Comparison of ENCODE assay signal across 8 cellular contexts in the genomic region with DNA sequence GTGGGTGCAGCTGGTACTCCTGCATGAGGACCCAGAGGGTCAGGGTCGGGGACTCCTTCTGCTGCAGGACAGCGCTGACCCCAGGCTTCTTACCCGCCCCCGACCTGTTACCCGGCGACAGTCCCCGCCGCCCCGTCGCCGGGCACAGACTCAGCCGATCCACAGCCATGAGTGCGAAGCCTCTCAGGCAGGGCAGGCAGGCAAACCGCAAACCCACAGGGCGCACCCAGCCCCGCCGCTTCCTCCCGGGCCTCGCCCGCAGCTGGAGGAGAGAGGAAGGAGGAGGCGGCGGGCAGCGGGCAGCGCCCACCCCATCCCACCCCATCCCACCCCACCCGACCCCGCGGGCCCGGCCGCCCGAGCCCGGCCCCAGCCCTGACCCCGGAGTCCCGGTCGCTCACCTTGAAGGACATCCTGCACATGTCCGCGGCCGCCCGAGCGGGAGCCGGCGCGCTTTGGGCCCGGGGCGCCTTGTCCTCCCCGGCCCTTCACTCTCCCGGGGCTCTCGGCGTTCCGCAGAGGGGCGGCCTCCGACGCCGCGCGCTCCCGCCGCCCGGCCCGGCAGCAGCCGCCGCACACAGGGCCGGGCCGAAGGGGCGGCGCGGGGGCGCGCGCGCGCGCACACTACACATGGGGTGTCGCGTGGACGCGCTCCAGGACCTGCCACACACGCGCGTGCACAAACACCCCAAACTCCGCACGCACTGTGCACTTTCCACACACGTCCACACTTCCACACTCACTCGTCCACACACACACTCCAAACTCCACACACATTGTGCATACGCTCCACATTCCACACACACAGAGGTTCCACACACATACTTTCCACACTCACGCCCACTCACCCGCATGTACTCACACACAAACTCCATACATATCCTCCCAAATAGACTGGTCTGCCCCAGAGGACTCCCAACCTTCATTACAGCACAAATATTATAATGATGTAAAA. TPM values are rescaled to one million over a fixed set of nuclear protein-coding genes. Genes with fewer than 3 reads are reported as not detected.
DNase-seq lines count a peak whose midpoint lies in the region; ATAC-seq and TF ChIP-seq lines count a peak whose summit lies in the region.

A gene with protein sequence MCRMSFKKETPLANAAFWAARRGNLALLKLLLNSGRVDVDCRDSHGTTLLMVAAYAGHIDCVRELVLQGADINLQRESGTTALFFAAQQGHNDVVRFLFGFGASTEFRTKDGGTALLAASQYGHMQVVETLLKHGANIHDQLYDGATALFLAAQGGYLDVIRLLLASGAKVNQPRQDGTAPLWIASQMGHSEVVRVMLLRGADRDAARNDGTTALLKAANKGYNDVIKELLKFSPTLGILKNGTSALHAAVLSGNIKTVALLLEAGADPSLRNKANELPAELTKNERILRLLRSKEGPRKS (minus strand): TSS at position 603 of the 955 bp plus-strand sequence. CDS start 181 bp downstream, at position 422.

- H3K4me2 ChIP-seq in BLaER1 treated with 17β-estradiol and CSF1 and Interleukin-3, amounts not matched to agents 10 nM and 100 nM = peak within 1 kb of the TSS; percentile 84 to 99 (median 97)
- H3K4me2 ChIP-seq in skeletal muscle satellite cell (ENCODE audit: low read length) = peak within 1 kb of the TSS; percentile 93

- peaks cover 16 to 40% (median 30%) of the 10 kb centered on the region in 10 experiments for H3K4me1 ChIP-seq in BLaER1 treated with 17β-estradiol and CSF1 and Interleukin-3, amounts not matched to agents 10 nM and 100 nM
- peaks cover 8% of the 10 kb centered on the region for H3K4me1 ChIP-seq in iPS-15b (ENCODE audit: control insufficient read depth, insufficient read depth, low read length)
- peaks cover 10% of the 10 kb centered on the region for H3K4me1 ChIP-seq in skeletal muscle satellite cell (ENCODE audit: control insufficient read depth, insufficient read depth, low read length)

- no peaks in the 10 kb centered on the region for H3K9me3 Mint-ChIP-seq in T-helper 1 cell treated with Interleukin-12 subunit alpha and Interleukin-12 subunit beta and Interleukin-4 antibody, amounts not matched to agents 30 μg/mL and 1 μg/mL, for 36 hours

- peaks cover 80% of the 10 kb centered on the region for H3K27me3 Mint-ChIP-seq in T-helper 1 cell treated with Interleukin-12 subunit alpha and Interleukin-12 subunit beta and Interleukin-4 antibody, amounts not matched to agents 30 μg/mL and 1 μg/mL, for 36 hours (ENCODE audit: low read depth)

- peaks cover 19% of the 10 kb centered on the region for H3K4me1 Mint-ChIP-seq in T-helper 1 cell treated with Interleukin-12 subunit alpha and Interleukin-12 subunit beta and Interleukin-4 antibody, amounts not matched to agents 30 μg/mL and 1 μg/mL, for 36 hours (ENCODE audit: low read depth)

- no peaks in the 10 kb centered on the region for H3K9me3 ChIP-seq in BLaER1 treated with 17β-estradiol and CSF1 and Interleukin-3, amounts not matched to agents 10 nM and 100 nM (replicated peaks in 1 of 11)
- no peaks in the 10 kb centered on the region for H3K9me3 ChIP-seq in iPS-15b (ENCODE audit: control insufficient read depth, insufficient read depth, low read length)
- H3K9me3 ChIP-seq in skeletal muscle satellite cell (replicated peaks; ENCODE audit: low read length) = no peaks in the 10 kb centered on the region

- peak within 1 kb of the TSS; percentile 23 to 67 (median 63); a peak in 19 of 22 replicates for H3K9ac ChIP-seq in BLaER1 treated with 17β-estradiol and CSF1 and Interleukin-3, amounts not matched to agents 10 nM and 100 nM
- peak within 1 kb of the TSS; percentile 65 for H3K9ac ChIP-seq in iPS-15b (ENCODE audit: low read depth, low read length)
- peak within 1 kb of the TSS; percentile 61 for H3K9ac ChIP-seq in skeletal muscle satellite cell (ENCODE audit: low read depth, low read length)

- H3K27ac Mint-ChIP-seq in T-helper 1 cell treated with Interleukin-12 subunit alpha and Interleukin-12 subunit beta and Interleukin-4 antibody, amounts not matched to agents 30 μg/mL and 1 μg/mL, for 36 hours = peak within 1 kb of the TSS; percentile 29

- H4K20me1 ChIP-seq in BLaER1 treated with 17β-estradiol and CSF1 and Interleukin-3, amounts not matched to agents 10 nM and 100 nM = 0 out of 22 replicates have a peak, but pooled peaks cover 0 to 5% (median 0%) of the 10 kb centered on the region in 11 experiments

- H3K27ac ChIP-seq in BLaER1 treated with 17β-estradiol and CSF1 and Interleukin-3, amounts not matched to agents 10 nM and 100 nM = peak within 1 kb of the TSS in 2 of 11 experiments; percentile 23 to 39; a peak in 1 of 22 replicates

- DNase-seq in HFF-Myc (ENCODE audit: extremely low read depth, low read depth) (no peak), astrocyte of the hippocampus (ENCODE audit: low read depth, low spot score) (peak; percentile 67), KG1 (lab: John Stamatoyannopoulos, UW) (no peak)

- no peak for TF ChIP-seq CTCF in HFF-Myc (IDR thresholded peaks at IDR 0.05; ENCODE audit: low read depth, low read length, missing control alignments)

- H3K27me3 ChIP-seq in BLaER1 treated with 17β-estradiol and CSF1 and Interleukin-3, amounts not matched to agents 10 nM and 100 nM = peaks cover 36 to 54% (median 44%) of the 10 kb centered on the region in 11 experiments
- peaks cover 11% of the 10 kb centered on the region for H3K27me3 ChIP-seq in iPS-15b (ENCODE audit: control insufficient read depth, insufficient read depth, low read length)
- H3K27me3 ChIP-seq in skeletal muscle satellite cell (ENCODE audit: control insufficient read depth, insufficient read depth, low read length) = peaks cover 57% of the 10 kb centered on the region

- no peak for ATAC-seq in GM18868 (IDR thresholded peaks at IDR 0.05; ENCODE audit: unreplicated experiment)

- peak within 1 kb of the TSS; percentile 47 to 70 (median 59) for H3K4me3 ChIP-seq in BLaER1 treated with 17β-estradiol and CSF1 and Interleukin-3, amounts not matched to agents 10 nM and 100 nM
- peak within 1 kb of the TSS; percentile 52 for H3K4me3 ChIP-seq in HFF-Myc (replicated peaks; ENCODE audit: low read depth, low read length)
- peak within 1 kb of the TSS; percentile 62 for H3K4me3 ChIP-seq in iPS-15b (ENCODE audit: low read depth, low read length)
- H3K4me3 ChIP-seq in skeletal muscle satellite cell (ENCODE audit: low read length) = peak within 1 kb of the TSS; percentile 72

- H3K4me3 Mint-ChIP-seq in T-helper 1 cell treated with Interleukin-12 subunit alpha and Interleukin-12 subunit beta and Interleukin-4 antibody, amounts not matched to agents 30 μg/mL and 1 μg/mL, for 36 hours = peak within 1 kb of the TSS; percentile 84

- peaks cover 4% of the 10 kb centered on the region for H3K36me3 Mint-ChIP-seq in T-helper 1 cell treated with Interleukin-12 subunit alpha and Interleukin-12 subunit beta and Interleukin-4 antibody, amounts not matched to agents 30 μg/mL and 1 μg/mL, for 36 hours (ENCODE audit: low read depth)

- no peaks in the 10 kb centered on the region for H3K36me3 ChIP-seq in BLaER1 treated with 17β-estradiol and CSF1 and Interleukin-3, amounts not matched to agents 10 nM and 100 nM
- H3K36me3 ChIP-seq in iPS-15b (ENCODE audit: control insufficient read depth, insufficient read depth, low read length) (no peaks in the 10 kb centered on the region), skeletal muscle satellite cell (ENCODE audit: insufficient read depth, low read length) (no peaks in the 10 kb centered on the region)

RNA-seq across cellular contexts. Expression of the gene that starts here (rescaled TPM):
- total RNA-seq in skeletal muscle satellite cell (2012; rRNA removed) = 3.0 and 3.3 TPM in 2 replicates
